1 cellular context compared by ENCODE assay signal in genomic region chr3:38454179-38454883, GRCh38.
TF ChIP-seq lines count a peak whose summit lies in the region.

No MANE protein-coding gene starts in this region.

TF ChIP-seq in endothelial cell of umbilical vein, 7 proteins besides CTCF, POLR2A, EP300 and RAD21 (continued from another document):
- TF ChIP-seq, protein P1, sequence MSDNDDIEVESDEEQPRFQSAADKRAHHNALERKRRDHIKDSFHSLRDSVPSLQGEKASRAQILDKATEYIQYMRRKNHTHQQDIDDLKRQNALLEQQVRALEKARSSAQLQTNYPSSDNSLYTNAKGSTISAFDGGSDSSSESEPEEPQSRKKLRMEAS (IDR thresholded peaks at IDR 0.05; ENCODE audit: insufficient read depth, insufficient read length) = no peak
- TF ChIP-seq POLR2AphosphoS5 (IDR thresholded peaks at IDR 0.05; ENCODE audit: insufficient read depth, low read depth, low read length) = no peak
- no peak for TF ChIP-seq FOS (IDR thresholded peaks at IDR 0.05; ENCODE audit: borderline replicate concordance, insufficient read depth, low read length)
- TF ChIP-seq EZH2 (IDR thresholded peaks at IDR 0.05; ENCODE audit: borderline replicate concordance, low read depth, low read length, severe bottlenecking) = no peak
- no peak for TF ChIP-seq JUN (IDR thresholded peaks at IDR 0.05; ENCODE audit: borderline replicate concordance, insufficient read depth, insufficient read length, low read depth)
TF ChIP-seq in endothelial cell of umbilical vein: peak in this region for 0.
